ENCODE assay signal across 22 cellular contexts in genomic region chr11:69201048-69201365, GRCh38. TPM values are rescaled to one million over a fixed set of nuclear protein-coding genes. Genes with fewer than 3 reads are reported as not detected.
A peak's percentile ranks its signal among the peaks of the same experiment; 100 is the strongest.
DNase-seq lines count a peak whose midpoint lies in the region; ATAC-seq and TF ChIP-seq lines count a peak whose summit lies in the region.
"Had no signal": no experiment of that assay in that cellular context is flagged by ENCODE, and none has a peak within 500 bp of the region (broad histone marks: within the 10 kb centered on the region; RNA-seq: fewer than 3 reads in every experiment).

No MANE protein-coding gene starts in this region.

- no peak for ATAC-seq in activated T-cell treated with anti-CD3 and anti-CD28 coated beads, Interleukin-2, amount 50 U/mL, for 72 hours (replicated peaks in 1 of 2)
- ATAC-seq: CD8-positive, alpha-beta T cell; GM12878; HCT116; PC-3; Right ventricle myocardium inferior; SK-N-SH treated with all-trans-retinoic acid at 6 μM for 48 hours had no signal

- intact Hi-C loops in posterior vena cava (cut with DNase I), result no loop called here

- in situ Hi-C loops in G401 (cut with HindIII; ENCODE audit: low sequenced_read_pairs), result no loop called here

- no peaks in the 10 kb centered on the region for H3K36me3 ChIP-seq in H7 (replicated peaks; ENCODE audit: control insufficient read depth, insufficient read depth, low read length)
- H3K36me3 ChIP-seq: SJCRH30 had no signal

- peak; percentile 36 for DNase-seq in H7
- DNase-seq in glutamatergic neuron, result no peak
- DNase-seq in posterior vena cava (ENCODE audit: low spot score), result peak; percentile 30
- DNase-seq in G401 (ENCODE audit: low spot score), result no peak
- no peak for DNase-seq in activated T-cell treated with anti-CD3 and anti-CD28 coated beads, Interleukin-2, amount 50 U/mL, for 72 hours
- no peak for DNase-seq in HuH-7 (ENCODE audit: low spot score)
- DNase-seq: CD8-positive, alpha-beta T cell; GDM1; GOT3; Karpas-422; NCI-H2029; NCI-H446; NCI-H524 treated with DMSO at 0.1 percent for 48 hours; NCI-H774; PC-3 had no signal

- no peaks in the 10 kb centered on the region for H3K27me3 Mint-ChIP-seq in brain
- H3K27me3 Mint-ChIP-seq in glutamatergic neuron (ENCODE audit: unreplicated experiment), result peaks cover 8% of the 10 kb centered on the region
- H3K27me3 Mint-ChIP-seq in activated T-cell treated with anti-CD3 and anti-CD28 coated beads, Interleukin-2, amount 50 U/mL, for 72 hours (ENCODE audit: low read depth), result peaks cover 10% of the 10 kb centered on the region

- H3K9me3 Mint-ChIP-seq in brain (peaks cover 0 to 5% (median 2%) of the 10 kb centered on the region in 5 experiments), glutamatergic neuron (ENCODE audit: unreplicated experiment) (peaks cover 7% of the 10 kb centered on the region)
- H3K9me3 Mint-ChIP-seq in activated T-cell treated with anti-CD3 and anti-CD28 coated beads, Interleukin-2, amount 50 U/mL, for 72 hours, result no peaks in the 10 kb centered on the region
- H3K9me3 Mint-ChIP-seq: CD8-positive, alpha-beta T cell had no signal

- no peak overlapping the region for H3K4me3 ChIP-seq in H7 (ENCODE audit: insufficient read depth, low read depth, low read length)
- H3K4me3 ChIP-seq: GM12878, SJCRH30 had no signal

- H3K27ac Mint-ChIP-seq in brain (peak overlapping the region in 4 of 5 experiments; percentile 24 to 92 (median 49)), glutamatergic neuron (ENCODE audit: unreplicated experiment) (peak overlapping the region; percentile 17)
- H3K27ac Mint-ChIP-seq in activated T-cell treated with anti-CD3 and anti-CD28 coated beads, Interleukin-2, amount 50 U/mL, for 72 hours, result no peak overlapping the region
- H3K27ac Mint-ChIP-seq: CD8-positive, alpha-beta T cell had no signal

- no peaks in the 10 kb centered on the region for H3K36me3 Mint-ChIP-seq in brain
- H3K36me3 Mint-ChIP-seq in glutamatergic neuron (ENCODE audit: unreplicated experiment), result peaks cover 12% of the 10 kb centered on the region
- no peaks in the 10 kb centered on the region for H3K36me3 Mint-ChIP-seq in activated T-cell treated with anti-CD3 and anti-CD28 coated beads, Interleukin-2, amount 50 U/mL, for 72 hours (ENCODE audit: insufficient read depth in 2 of 2)
- H3K36me3 Mint-ChIP-seq: CD8-positive, alpha-beta T cell had no signal

- peaks cover 49% of the 10 kb centered on the region for H3K4me1 Mint-ChIP-seq in brain
- peaks cover 8% of the 10 kb centered on the region for H3K4me1 Mint-ChIP-seq in glutamatergic neuron (ENCODE audit: low read depth, unreplicated experiment)
- peaks cover 10% of the 10 kb centered on the region for H3K4me1 Mint-ChIP-seq in activated T-cell treated with anti-CD3 and anti-CD28 coated beads, Interleukin-2, amount 50 U/mL, for 72 hours (ENCODE audit: low read depth)

- H3K4me3 Mint-ChIP-seq in brain (no peak overlapping the region), glutamatergic neuron (ENCODE audit: unreplicated experiment) (no peak overlapping the region)
- no peak overlapping the region for H3K4me3 Mint-ChIP-seq in activated T-cell treated with anti-CD3 and anti-CD28 coated beads, Interleukin-2, amount 50 U/mL, for 72 hours
- H3K4me3 Mint-ChIP-seq: CD8-positive, alpha-beta T cell had no signal

- H3K27me3 ChIP-seq in H7 (ENCODE audit: control insufficient read depth, insufficient read depth, low read length), result no peaks in the 10 kb centered on the region
- H3K27me3 ChIP-seq: SJCRH30 had no signal

- no peak for TF ChIP-seq CTCF in brain (conservative IDR thresholded peaks at IDR 0.05)
- no peak for TF ChIP-seq CTCF in glutamatergic neuron (IDR thresholded peaks at IDR 0.05; ENCODE audit: partially characterized antibody, unreplicated experiment)

RNA-seq across cellular contexts. Expression of gene SMIM38, which starts 45.3 kb away (rescaled TPM):
- 0.28 and 0.67 TPM in 2 replicates for total RNA-seq in H7 (2014; rRNA removed; shearing (Covaris generic))
- not detected for polyA plus RNA-seq in brain (ENCODE audit: insufficient read depth, low read depth, low replicate concordance)
- total RNA-seq in glutamatergic neuron (ENCODE audit: unreplicated experiment) (0.32 TPM), posterior vena cava (1 to 10 TPM in 1 of 2 donors, under 1 TPM in 1; 0.76 to 1.4 TPM)
- not detected in 2 replicates for total RNA-seq in G401 (2014; rRNA removed; shearing (Covaris generic))
- total RNA-seq in activated T-cell treated with anti-CD3 and anti-CD28 coated beads, Interleukin-2, amount 50 U/mL, for 72 hours, result 1 to 10 TPM; 2.3 to 5.5 TPM
- total RNA-seq: CD8-positive, alpha-beta T cell; RPMI7951 had no signal

Comparison
In these comparisons a context has a peak if more than half of its experiments do, and no peak if none do; other contexts are left out.
1. DNase-seq: peak in H7 (single experiment) and posterior vena cava (single experiment); none in glutamatergic neuron (single experiment), G401 (single experiment), activated T-cell treated with anti-CD3 and anti-CD28 coated beads, Interleukin-2, amount 50 U/mL, for 72 hours (0 of 2) and HuH-7 (single experiment).